ENCODE assay signal across 10 cellular contexts in genomic region chr6:28742668-28743270, GRCh38.
DNase-seq lines count a peak whose midpoint lies in the region; ATAC-seq, FAIRE-seq and TF ChIP-seq lines count a peak whose summit lies in the region.
"Had no signal": no experiment of that assay in that cellular context is flagged by ENCODE, and none has a peak within 500 bp of the region (broad histone marks: within the 10 kb centered on the region; RNA-seq: fewer than 3 reads in every experiment).

No MANE protein-coding gene starts in this region.

- H3K36me3 Mint-ChIP-seq in Calu3 (ENCODE audit: insufficient read depth, unreplicated experiment), result peaks cover 8% of the 10 kb centered on the region

- H3K27me3 Mint-ChIP-seq in Calu3 (ENCODE audit: unreplicated experiment), result peaks cover 13% of the 10 kb centered on the region

- DNase-seq in DMS 273 (lab: John Stamatoyannopoulos, UW; ENCODE audit: unreplicated experiment), result peak; percentile 97
- DNase-seq in HPDE6-E6E7 (ENCODE audit: extremely low spot score), result peak; percentile 57
- no peak for DNase-seq in DMS153 treated with DMSO at 0.1 percent for 48 hours (lab: John Stamatoyannopoulos, UW; ENCODE audit: unreplicated experiment)
- no peak for DNase-seq in GDM1 (lab: John Stamatoyannopoulos, UW)
- DNase-seq in Calu3, result no peak
- DNase-seq: naive B cell, NCI-H1436 had no signal

- CTCF ChIA-PET in Calu3 (lab: Charles Lee), result interaction anchor here (0.7 to 1.4 kb wide), 3 partner anchors 11 to 393 kb away, joined by 3 to 10 read pairs (median 3); partner anchors contain the start of gene ZKSCAN3

- no TSS peak for BruUV-seq in Calu3 (replicated peaks; lab: Mats Ljungman, UMichigan)

- no peak for ATAC-seq in GM18907 (IDR thresholded peaks at IDR 0.05; ENCODE audit: unreplicated experiment)

- TF ChIP-seq CTCF in Calu3 (IDR thresholded peaks at IDR 0.05; ENCODE audit: unreplicated experiment), result no peak

- H3K36me3 ChIP-seq in iPS-15b (ENCODE audit: control insufficient read depth, insufficient read depth, low read length), result no peaks in the 10 kb centered on the region

- peak; percentile 68 for FAIRE-seq in TTC549 (lab: Jason Lieb, UNC)

- H3K27me3 ChIP-seq in iPS-15b (ENCODE audit: control insufficient read depth, insufficient read depth, low read length), result peaks cover 91% of the 10 kb centered on the region

- peak overlapping the region; percentile 53 for H3K4me3 ChIP-seq in iPS-15b (ENCODE audit: low read depth, low read length)

- peaks cover 16% of the 10 kb centered on the region for H3K4me1 Mint-ChIP-seq in Calu3 (ENCODE audit: low read depth, unreplicated experiment)
- H3K4me1 Mint-ChIP-seq: naive B cell had no signal

- no peaks in the 10 kb centered on the region for H3K9me3 Mint-ChIP-seq in Calu3 (ENCODE audit: low read depth, unreplicated experiment)

- H3K4me1 ChIP-seq in iPS-15b (ENCODE audit: control insufficient read depth, insufficient read depth, low read length), result peaks cover 7% of the 10 kb centered on the region

- H3K9me3 ChIP-seq in iPS-15b (ENCODE audit: control insufficient read depth, insufficient read depth, low read length), result no peaks in the 10 kb centered on the region

- intact Hi-C loops in Calu3 (cut with micrococcal nuclease; ENCODE audit: unreplicated experiment), result no loop called here

- no peak overlapping the region for H3K27ac Mint-ChIP-seq in Calu3 (ENCODE audit: unreplicated experiment)

- no peak overlapping the region for H3K4me3 Mint-ChIP-seq in Calu3 (ENCODE audit: low read depth, unreplicated experiment)
- H3K4me3 Mint-ChIP-seq: naive B cell had no signal

- no peak overlapping the region for H3K9ac ChIP-seq in iPS-15b (ENCODE audit: low read depth, low read length)

Comparison
In these comparisons a context has a peak if more than half of its experiments do, and no peak if none do; other contexts are left out.
1. DNase-seq: peak in DMS 273 (single experiment) and HPDE6-E6E7 (single experiment); none in DMS153 treated with DMSO at 0.1 percent for 48 hours (single experiment), GDM1 (single experiment) and Calu3 (single experiment).